Comparison of ENCODE assay signal across 8 cellular contexts in the genomic region with DNA sequence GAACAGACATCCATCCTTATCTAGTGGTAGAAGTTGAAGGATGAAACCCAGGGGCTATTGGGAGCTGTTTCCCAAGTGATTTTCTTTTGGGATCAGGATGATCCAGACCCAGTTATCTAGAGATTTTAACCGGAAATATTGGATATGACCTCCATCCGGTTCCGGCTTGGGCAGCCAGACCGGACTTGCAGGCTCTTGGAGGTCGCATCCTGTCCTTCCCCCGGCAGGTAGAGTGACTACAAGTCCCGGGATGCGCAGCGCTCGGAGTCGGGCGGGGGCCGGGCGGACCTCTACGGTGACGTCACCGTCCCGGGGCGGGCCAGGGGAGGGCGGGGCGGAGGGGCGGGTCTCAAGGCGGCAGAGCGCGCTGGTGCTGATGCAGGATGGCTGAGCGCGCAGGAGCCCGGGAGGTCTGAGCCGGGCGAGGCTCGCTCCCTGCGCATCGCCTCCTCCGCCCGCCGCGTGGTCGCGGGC. TPM values are rescaled to one million over a fixed set of nuclear protein-coding genes. Genes with fewer than 3 reads are reported as not detected.
DNase-seq lines count a peak whose midpoint lies in the region; ATAC-seq and TF ChIP-seq lines count a peak whose summit lies in the region.

TSS of gene KIF5C (plus strand) at position 360 of the 474 bp plus-strand sequence. CDS start 391 bp downstream, outside the sequence.

- H3K27ac ChIP-seq in BLaER1, result no peak within 1 kb of the TSS

- H3K27me3 ChIP-seq in BLaER1, result peaks cover 27% of the 10 kb centered on the region

- peaks cover 5% of the 10 kb centered on the region; the same call in 1 of the 2 replicates for H4K20me1 ChIP-seq in BLaER1

- DNase-seq in NCI-H82 treated with DMSO at 0.1 percent for 48 hours (lab: John Stamatoyannopoulos, UW; ENCODE audit: unreplicated experiment) (peak; percentile 69), activated T-cell treated with anti-CD3 and anti-CD28 coated beads for 4 hours (peak; percentile 86), epithelial cell of proximal tubule (ENCODE audit: low read depth) (no peak), mucosa of gallbladder (ENCODE audit: low spot score) (peak; percentile 84)
- peak; percentile 93 for DNase-seq in stimulated activated CD8-positive, alpha-beta memory T cell treated with anti-CD3 and anti-CD28 coated beads, Interleukin-4, amount 100 ng/mL, for 48 hours

- H3K9ac ChIP-seq in BLaER1, result peak within 1 kb of the TSS; percentile 57; the same call in 1 of the 2 replicates

- peak within 1 kb of the TSS; percentile 70 for H3K4me3 ChIP-seq in BLaER1
- H3K4me3 ChIP-seq in epithelial cell of proximal tubule (ENCODE audit: low read depth, low read length), result peak within 1 kb of the TSS; percentile 26

- TF ChIP-seq CTCF in epithelial cell of proximal tubule (conservative IDR thresholded peaks at IDR 0.05; ENCODE audit: low read depth, low read length), result no peak

- peaks cover 11% of the 10 kb centered on the region for H3K4me1 ChIP-seq in BLaER1

- H3K4me2 ChIP-seq in BLaER1, result peak within 1 kb of the TSS; percentile 95

- ATAC-seq in GM19397 (IDR thresholded peaks at IDR 0.05; ENCODE audit: unreplicated experiment), result peak; percentile 96
- peak; percentile 97 for ATAC-seq in HG03521 (IDR thresholded peaks at IDR 0.05; ENCODE audit: unreplicated experiment)

- no peaks in the 10 kb centered on the region for H3K36me3 ChIP-seq in BLaER1

- H3K9me3 ChIP-seq in BLaER1, result peaks cover 4% of the 10 kb centered on the region

RNA-seq across cellular contexts. Expression of gene KIF5C, which starts in this region (rescaled TPM):
- total RNA-seq in epithelial cell of proximal tubule (4.7 and 6.9 TPM in 2 replicates), mucosa of gallbladder (3.5 TPM)
